Comparison of ENCODE assay signal across 9 cellular contexts in the genomic region with DNA sequence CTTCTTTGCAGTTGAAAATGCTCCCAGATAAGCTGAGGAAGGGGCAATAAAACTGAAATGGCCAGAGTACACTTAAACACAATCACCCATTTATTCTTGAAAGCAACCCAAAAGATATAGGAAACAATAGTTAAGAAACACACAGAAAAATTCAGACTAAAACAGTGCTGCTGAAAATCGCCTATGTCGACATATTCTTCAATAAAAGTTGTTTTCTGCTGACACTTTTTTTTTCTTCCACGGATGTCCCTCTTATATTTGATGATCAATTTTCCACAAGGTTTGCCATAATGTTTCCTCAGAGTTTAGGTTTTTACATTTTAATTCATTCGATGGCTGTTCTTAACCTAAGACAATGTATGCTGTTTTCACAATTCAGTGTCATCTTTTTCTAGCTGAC.
"Had no signal": no experiment of that assay in that cellular context is flagged by ENCODE, and none has a peak within 500 bp of the region (broad histone marks: within the 10 kb centered on the region; RNA-seq: fewer than 3 reads in every experiment).

No MANE protein-coding gene starts in this region.

- H3K4me2 ChIP-seq: GM23338, KMS-11 had no signal

- FAIRE-seq: H1, H54, HTR-8/SVneo had no signal

- ATAC-seq: GM23338 had no signal

- H3K27ac ChIP-seq: KMS-11 had no signal

- H2AFZ ChIP-seq: GM23338 had no signal

- H3K9ac ChIP-seq: KMS-11 had no signal

- H3K4me3 ChIP-seq: GM23338 had no signal

- DNase-seq: H9, HCEC 1CT, Karpas-422, KBM-7 had no signal
